Comparison of ENCODE assay signal across 21 cellular contexts in genomic region chr6:22294301-22294700, GRCh38. TPM values are rescaled to one million over a fixed set of nuclear protein-coding genes. Genes with fewer than 3 reads are reported as not detected.
"Had no signal": no experiment of that assay in that cellular context is flagged by ENCODE, and none has a peak within 500 bp of the region (broad histone marks: within the 10 kb centered on the region; RNA-seq: fewer than 3 reads in every experiment).

No MANE protein-coding gene starts in this region.

- H3K4me1 Mint-ChIP-seq: activated naive CD8-positive, alpha-beta T cell treated with anti-CD3 and anti-CD28 coated beads, Interleukin-2, amount 50 U/mL, for 24 hours; naive B cell had no signal

- H3K36me3 ChIP-seq: tibial nerve had no signal

- H3K4me1 ChIP-seq: tibial nerve had no signal

- H3K9me3 Mint-ChIP-seq: activated naive CD4-positive, alpha-beta T cell treated with anti-CD3 and anti-CD28 coated beads for 36 hours; activated T-helper 2 cell treated with anti-CD3 and anti-CD28 coated beads, Interferon-gamma antibody, Interleukin-2, Interleukin-4, amounts not matched to agents 10 μg/mL and 5 μg/mL and 100 μg/mL, durations not matched to agents 14 hours and 24 hours and 36 hours; endodermal cell had no signal

- DNase-seq: activated CD4-positive, alpha-beta T cell treated with anti-CD3 and anti-CD28 coated beads for 1 hour; activated CD4-positive, alpha-beta T cell treated with anti-CD3 and anti-CD28 coated beads, Interleukin-2, amount 50 U/mL, for 4 hours; activated naive CD4-positive, alpha-beta T cell treated with anti-CD3 and anti-CD28 coated beads for 36 hours; activated naive CD8-positive, alpha-beta T cell treated with anti-CD3 and anti-CD28 coated beads, Interleukin-2, amount 50 U/mL, for 24 hours; endodermal cell; naive B cell; posterior cingulate gyrus; stimulated activated CD4-positive, alpha-beta T cell treated with anti-CD3 and anti-CD28 coated beads, Interleukin-15, amount 100 ng/mL, for 24 hours; stimulated activated CD4-positive, alpha-beta T cell treated with anti-CD3 and anti-CD28 coated beads, Interleukin-4, amount 100 ng/mL, for 1 hour; stimulated activated naive CD4-positive, alpha-beta T cell; T1000 had no signal

- ATAC-seq: activated naive CD8-positive, alpha-beta T cell treated with anti-CD3 and anti-CD28 coated beads, Interleukin-2, amount 50 U/mL, for 24 hours; left lobe of liver had no signal

- H3K9me3 ChIP-seq: tibial nerve had no signal

- H3K27ac Mint-ChIP-seq: activated naive CD4-positive, alpha-beta T cell treated with anti-CD3 and anti-CD28 coated beads for 36 hours; activated naive CD8-positive, alpha-beta T cell treated with anti-CD3 and anti-CD28 coated beads, Interleukin-2, amount 50 U/mL, for 24 hours; activated T-helper 2 cell treated with anti-CD3 and anti-CD28 coated beads, Interferon-gamma antibody, Interleukin-2, Interleukin-4, amounts not matched to agents 10 μg/mL and 5 μg/mL and 100 μg/mL, durations not matched to agents 14 hours and 24 hours and 36 hours; endodermal cell; naive B cell had no signal

- H3K4me3 Mint-ChIP-seq: activated naive CD4-positive, alpha-beta T cell treated with anti-CD3 and anti-CD28 coated beads for 36 hours; activated naive CD8-positive, alpha-beta T cell treated with anti-CD3 and anti-CD28 coated beads, Interleukin-2, amount 50 U/mL, for 24 hours; endodermal cell; naive B cell had no signal

- H3K27me3 Mint-ChIP-seq: activated naive CD8-positive, alpha-beta T cell treated with anti-CD3 and anti-CD28 coated beads, Interleukin-2, amount 50 U/mL, for 24 hours; naive B cell had no signal

- H3K27ac ChIP-seq: tibial nerve had no signal

- H3K4me3 ChIP-seq: tibial nerve had no signal

- H3K27me3 ChIP-seq: tibial nerve had no signal

- H3K36me3 Mint-ChIP-seq: naive B cell had no signal

RNA-seq across cellular contexts. Expression of gene PRL, which starts 2.5 kb away (rescaled TPM):
- total RNA-seq: activated naive CD4-positive, alpha-beta T cell treated with anti-CD3 and anti-CD28 coated beads for 36 hours; activated T-helper 2 cell treated with anti-CD3 and anti-CD28 coated beads, Interferon-gamma antibody, Interleukin-2, Interleukin-4, amounts not matched to agents 10 μg/mL and 5 μg/mL and 100 μg/mL, durations not matched to agents 14 hours and 24 hours and 36 hours; astrocyte; chondrocyte; dermis microvascular lymphatic vessel endothelial cell; endodermal cell; epithelial cell of proximal tubule; frontal cortex; left lobe of liver; lung microvascular endothelial cell; mononuclear cell; tibial nerve had no signal
